Comparison of ENCODE assay signal across 17 cellular contexts in genomic region chr7:20507157-20507556, GRCh38.
DNase-seq lines count a peak whose midpoint lies in the region; FAIRE-seq and TF ChIP-seq lines count a peak whose summit lies in the region.
"Had no signal": no experiment of that assay in that cellular context is flagged by ENCODE, and none has a peak within 500 bp of the region (broad histone marks: within the 10 kb centered on the region; RNA-seq: fewer than 3 reads in every experiment).

No MANE protein-coding gene starts in this region.

- no peaks in the 10 kb centered on the region for H3K79me2 ChIP-seq in mammary epithelial cell (ENCODE audit: insufficient read depth, low read length)
- H3K79me2 ChIP-seq in keratinocyte (ENCODE audit: control insufficient read depth, insufficient read depth, low read length), result no peaks in the 10 kb centered on the region
- H3K79me2 ChIP-seq in H9 (ENCODE audit: insufficient read depth, low read length), result no peaks in the 10 kb centered on the region

- H3K23ac ChIP-seq in H9 (ENCODE audit: insufficient read length, low read depth, low read length), result no peak overlapping the region

- CTCF ChIA-PET in mammary epithelial cell (lab: Charles Lee; ENCODE audit: low non-redundant PET), result no interaction called here

- H3K4me3 Mint-ChIP-seq in H9, result no peak overlapping the region
- H3K4me3 Mint-ChIP-seq: B cell; CD8-positive, alpha-beta T cell had no signal

- H3K36me3 Mint-ChIP-seq in H9 (ENCODE audit: insufficient read depth in 1 of 3, low read depth in 3 of 3), result no peaks in the 10 kb centered on the region
- H3K36me3 Mint-ChIP-seq: CD8-positive, alpha-beta T cell had no signal

- no peak overlapping the region for H3K27ac ChIP-seq in mammary epithelial cell (ENCODE audit: insufficient read depth, low read depth, low read length)
- H3K27ac ChIP-seq in breast epithelium, result no peak overlapping the region
- no peak overlapping the region for H3K27ac ChIP-seq in keratinocyte (ENCODE audit: control insufficient read depth, insufficient read depth, low read length)
- H3K27ac ChIP-seq in H9 (ENCODE audit: insufficient read length, low read depth, low read length), result no peak overlapping the region
- H3K27ac ChIP-seq: 22Rv1; A549; BLaER1 treated with 17β-estradiol and CSF1 and Interleukin-3, amounts not matched to agents 10 nM and 100 nM had no signal

- H3K36me3 ChIP-seq in mammary epithelial cell (ENCODE audit: insufficient read depth, low read length) (no peaks in the 10 kb centered on the region), breast epithelium (no peaks in the 10 kb centered on the region), keratinocyte (ENCODE audit: control insufficient read depth in 2 of 2, extremely low read depth in 1 of 2, insufficient read depth in 2 of 2, low read length in 2 of 2) (no peaks in the 10 kb centered on the region)
- H3K36me3 ChIP-seq: BLaER1 treated with 17β-estradiol and CSF1 and Interleukin-3, amounts not matched to agents 10 nM and 100 nM; HAP-1 had no signal

- WGBS in mammary epithelial cell (ENCODE audit: low coverage, missing lambda C conversion rate), result 100% methylated on average over 1 of the region's 1 CpG
- no CpG with 5 or more reads among the region's 1 CpG for WGBS in H9 (ENCODE audit: extremely low coverage, insufficient read length, low lambda C conversion rate)

- peak; percentile 18 for DNase-seq in mammary epithelial cell
- DNase-seq in breast epithelium (ENCODE audit: low spot score in 2 of 2), result no peak
- peak; percentile 18 for DNase-seq in dermis blood vessel endothelial cell
- DNase-seq in keratinocyte (ENCODE audit: low read depth, low spot score), result no peak
- no peak for DNase-seq in H9
- no peak for DNase-seq in AML-193 (lab: John Stamatoyannopoulos, UW)
- DNase-seq in mucosa of gallbladder (ENCODE audit: low spot score), result no peak
- DNase-seq: Calu3; CD8-positive, alpha-beta T cell; DMS79 treated with DMSO at 0.1 percent for 48 hours; GF-D8; GOT3 had no signal

- no peak for TF ChIP-seq POLR2A in breast epithelium (IDR thresholded peaks at IDR 0.05)

- H3K4ac ChIP-seq in H9 (ENCODE audit: low read depth, low read length), result no peak overlapping the region

- H3K14ac ChIP-seq in H9 (ENCODE audit: insufficient read depth, low read length), result no peak overlapping the region

- no peak overlapping the region for H2BK120ac ChIP-seq in H9 (ENCODE audit: low read depth, low read length, poor library complexity, severe bottlenecking)

- H3K18ac ChIP-seq in H9 (ENCODE audit: insufficient read length, low read depth, low read length), result no peak overlapping the region

- peak; percentile 41 for FAIRE-seq in keratinocyte (lab: Jason Lieb, UNC)
- FAIRE-seq: A549 had no signal

- H2BK20ac ChIP-seq in H9 (ENCODE audit: low read depth, low read length, poor library complexity, severe bottlenecking), result no peak overlapping the region

- no peak overlapping the region for H3K4me2 ChIP-seq in mammary epithelial cell (ENCODE audit: insufficient read depth, low read depth, low read length)
- H3K4me2 ChIP-seq in keratinocyte (ENCODE audit: control insufficient read depth, extremely low read depth, insufficient read depth, low read depth, low read length), result no peak overlapping the region
- H3K4me2 ChIP-seq in H9 (ENCODE audit: insufficient read depth, insufficient read length, low read length), result no peak overlapping the region

- peak overlapping the region in 1 of 3 experiments; percentile 8; a peak in 1 of 7 replicates for H3K27ac Mint-ChIP-seq in H9
- H3K27ac Mint-ChIP-seq: B cell; CD8-positive, alpha-beta T cell had no signal

- H3K9me1 ChIP-seq in keratinocyte (ENCODE audit: control insufficient read depth, extremely low read depth, insufficient read depth, low read length), result no peaks in the 10 kb centered on the region

- no peak overlapping the region for H3K56ac ChIP-seq in H9 (ENCODE audit: insufficient read length, low read depth, low read length)

- H3K27me3 ChIP-seq in mammary epithelial cell (ENCODE audit: insufficient read depth, low read length), result no peaks in the 10 kb centered on the region
- H3K27me3 ChIP-seq in breast epithelium, result no peaks in the 10 kb centered on the region
- no peaks in the 10 kb centered on the region for H3K27me3 ChIP-seq in keratinocyte (ENCODE audit: control insufficient read depth, extremely low read depth, insufficient read depth, low read length)
- no peaks in the 10 kb centered on the region for H3K27me3 ChIP-seq in H9 (ENCODE audit: insufficient read depth, low read length)
- H3K27me3 ChIP-seq: BLaER1 treated with 17β-estradiol and CSF1 and Interleukin-3, amounts not matched to agents 10 nM and 100 nM had no signal

- H3K23me2 ChIP-seq in H9 (ENCODE audit: insufficient read length, low read depth, low read length, poor library complexity, severe bottlenecking), result no peaks in the 10 kb centered on the region

- no peak overlapping the region for H4K8ac ChIP-seq in H9 (replicated peaks; ENCODE audit: insufficient read length, low read depth, low read length)

- TF ChIP-seq CTCF in mammary epithelial cell (conservative IDR thresholded peaks at IDR 0.05 in 1 of 2, IDR thresholded peaks at IDR 0.05 in 1 of 2; ENCODE audit: extremely low read depth in 1 of 2, insufficient read depth in 1 of 2, low read depth in 1 of 2, low read length in 2 of 2), result no peak
- no peak for TF ChIP-seq CTCF in breast epithelium (IDR thresholded peaks at IDR 0.05)
- no peak for TF ChIP-seq CTCF in keratinocyte (optimal IDR thresholded peaks at IDR 0.05 in 1 of 3, IDR thresholded peaks at IDR 0.05 in 1 of 3, conservative IDR thresholded peaks at IDR 0.05 in 1 of 3; ENCODE audit: extremely low read depth in 1 of 3, insufficient read depth in 2 of 3, low read length in 3 of 3)
- no peak for TF ChIP-seq CTCF in H9 (conservative IDR thresholded peaks at IDR 0.05)

- H2BK5ac ChIP-seq in H9 (ENCODE audit: insufficient read length, low read length), result no peak overlapping the region

- no peak overlapping the region for H3T11ph ChIP-seq in H9 (ENCODE audit: low read length)

- no peak overlapping the region for H2BK15ac ChIP-seq in H9 (ENCODE audit: low read depth, low read length)

- no peak overlapping the region for H4K91ac ChIP-seq in H9 (ENCODE audit: insufficient read length, low read depth, low read length)

- no peaks in the 10 kb centered on the region for H3K79me1 ChIP-seq in H9 (ENCODE audit: insufficient read depth, low read depth, low read length, poor library complexity, severe bottlenecking)

- H2AFZ ChIP-seq in mammary epithelial cell (ENCODE audit: low read depth, low read length) (no peak overlapping the region), keratinocyte (ENCODE audit: control insufficient read depth, low read length) (no peak overlapping the region), H9 (ENCODE audit: low read length) (no peak overlapping the region)

- in situ Hi-C loops in mammary epithelial cell (cut with MboI; ENCODE audit: low sequenced_read_pairs in 2 of 2), result no loop called here

- H3K4me1 ChIP-seq in mammary epithelial cell (ENCODE audit: insufficient read depth, low read length), result peaks cover 3% of the 10 kb centered on the region
- H3K4me1 ChIP-seq in breast epithelium, result no peaks in the 10 kb centered on the region
- H3K4me1 ChIP-seq in keratinocyte (ENCODE audit: control insufficient read depth, extremely low read depth, insufficient read depth, low read length), result peaks cover 6% of the 10 kb centered on the region
- H3K4me1 ChIP-seq in H9 (ENCODE audit: insufficient read depth, low read length), result no peaks in the 10 kb centered on the region
- H3K4me1 ChIP-seq: A549, HAP-1 had no signal

- H3K4me1 Mint-ChIP-seq in H9, result 0 out of 4 replicates have a peak, but pooled peaks cover 0 to 2% of the 10 kb centered on the region in 2 experiments
- H3K4me1 Mint-ChIP-seq: B cell had no signal

- dilution Hi-C loops in mammary epithelial cell (cut with HindIII; ENCODE audit: low sequenced_read_pairs), result no loop called here
- dilution Hi-C loops in keratinocyte (cut with MboI; ENCODE audit: extremely low pct_ligation_motif_present, low sequenced_read_pairs), result no loop called here

- H3K4me3 ChIP-seq in mammary epithelial cell (replicated peaks in 1 of 3; ENCODE audit: insufficient read depth in 1 of 3, low read depth in 2 of 3, low read length in 3 of 3) (no peak overlapping the region), breast epithelium (no peak overlapping the region), keratinocyte (ENCODE audit: control insufficient read depth in 2 of 3, extremely low read depth in 1 of 3, insufficient read depth in 2 of 3, low read depth in 1 of 3, low read length in 3 of 3) (no peak overlapping the region)
- H3K4me3 ChIP-seq: A549; BLaER1 treated with 17β-estradiol and CSF1 and Interleukin-3, amounts not matched to agents 10 nM and 100 nM; HAP-1 had no signal

- H3K27me3 Mint-ChIP-seq in H9 (ENCODE audit: low read depth), result no peaks in the 10 kb centered on the region
- H3K27me3 Mint-ChIP-seq: B cell had no signal

- no TSS peak for BruUV-seq in mammary epithelial cell (replicated peaks; lab: Mats Ljungman, UMichigan)

- H3K9me3 ChIP-seq in mammary epithelial cell (replicated peaks; ENCODE audit: insufficient read depth, low read length) (no peaks in the 10 kb centered on the region), breast epithelium (no peaks in the 10 kb centered on the region), keratinocyte (ENCODE audit: control insufficient read depth, low read depth, low read length) (no peaks in the 10 kb centered on the region), H9 (ENCODE audit: control insufficient read depth, low read depth, low read length) (no peaks in the 10 kb centered on the region)
- H3K9me3 ChIP-seq: A549; BLaER1 treated with 17β-estradiol and CSF1 and Interleukin-3, amounts not matched to agents 10 nM and 100 nM; HAP-1 had no signal

- intact Hi-C loops in mammary epithelial cell (cut with micrococcal nuclease) (no loop called here), breast epithelium (cut with DNase I; ENCODE audit: low total_unique reads) (no loop called here)

- no peak overlapping the region for H3K9ac ChIP-seq in mammary epithelial cell (ENCODE audit: insufficient read depth, low read length)
- no peak overlapping the region for H3K9ac ChIP-seq in keratinocyte (ENCODE audit: control insufficient read depth, extremely low read depth, insufficient read depth, low read length)
- H3K9ac ChIP-seq in H9 (ENCODE audit: extremely low read depth, insufficient read length, low read length), result no peak overlapping the region
- H3K9ac ChIP-seq: BLaER1 treated with 17β-estradiol and CSF1 and Interleukin-3, amounts not matched to agents 10 nM and 100 nM had no signal

- H2AK5ac ChIP-seq in H9 (ENCODE audit: insufficient read length, low read length), result no peak overlapping the region

- H4K20me1 ChIP-seq in mammary epithelial cell (ENCODE audit: insufficient read depth, low read length) (no peaks in the 10 kb centered on the region), keratinocyte (ENCODE audit: control insufficient read depth, extremely low read depth, insufficient read depth, low read length) (no peaks in the 10 kb centered on the region), H9 (ENCODE audit: control insufficient read depth, insufficient read depth, insufficient read length) (no peaks in the 10 kb centered on the region)
- H4K20me1 ChIP-seq: BLaER1 treated with 17β-estradiol and CSF1 and Interleukin-3, amounts not matched to agents 10 nM and 100 nM had no signal

- H4K5ac ChIP-seq in H9 (ENCODE audit: insufficient read length, low read depth, low read length), result no peak overlapping the region

- H3K9me3 Mint-ChIP-seq in H9, result no peaks in the 10 kb centered on the region

- no peak overlapping the region for H2BK12ac ChIP-seq in H9 (ENCODE audit: insufficient read length, low read depth, low read length)

Comparison
In these comparisons a context has a peak if more than half of its experiments do, and no peak if none do; other contexts are left out.
1. DNase-seq: peak in mammary epithelial cell (single experiment) and dermis blood vessel endothelial cell (single experiment); none in breast epithelium (0 of 2), keratinocyte (single experiment), H9 (single experiment), AML-193 (0 of 2) and mucosa of gallbladder (single experiment).